Comparison of ENCODE assay signal across 8 cellular contexts in the genomic region with DNA sequence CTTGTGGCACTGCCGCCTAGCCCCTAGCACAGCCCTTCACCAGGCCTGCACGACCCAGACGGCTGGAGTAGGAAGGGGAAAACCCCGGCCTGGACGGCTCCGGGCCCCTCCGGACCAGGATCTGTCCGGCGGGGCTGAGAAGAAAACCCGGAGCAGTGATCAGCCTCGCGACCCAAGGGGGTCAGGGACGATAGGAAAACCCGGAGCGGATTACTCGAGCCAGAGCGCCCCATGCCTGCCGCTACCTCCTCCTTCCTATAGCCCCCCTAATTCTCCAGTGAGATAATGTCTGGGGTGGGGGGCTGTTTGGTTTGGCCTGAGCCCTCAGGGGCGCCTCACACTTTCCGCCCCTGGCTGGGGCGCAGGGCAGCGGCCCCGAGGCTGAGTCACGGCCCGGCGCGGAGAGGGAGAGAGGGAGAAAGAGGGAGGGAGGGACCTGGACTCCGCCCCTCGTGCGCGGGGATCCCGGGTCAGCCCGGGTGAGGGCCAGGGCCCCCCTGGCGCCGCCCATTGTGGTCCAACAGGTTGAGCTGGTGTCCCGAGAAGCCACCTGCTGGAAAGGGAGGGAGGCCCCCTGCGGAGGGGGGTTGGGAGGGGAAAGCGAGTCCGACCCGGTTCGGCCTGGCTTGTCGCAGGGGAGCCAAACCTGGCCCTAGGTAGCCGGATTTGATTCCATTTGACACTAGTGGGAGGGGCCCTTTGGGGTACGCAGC. TPM values are rescaled to one million over a fixed set of nuclear protein-coding genes. Genes with fewer than 3 reads are reported as not detected.
A peak's percentile ranks its signal among the peaks of the same experiment; 100 is the strongest.
DNase-seq lines count a peak whose midpoint lies in the region; ATAC-seq, FAIRE-seq and TF ChIP-seq lines count a peak whose summit lies in the region.

No MANE protein-coding gene starts in this region.

- H3K9me3 ChIP-seq in SU-DHL-6 (ENCODE audit: insufficient read depth, low read length), result no peaks in the 10 kb centered on the region
- H3K9me3 ChIP-seq in osteoblast (ENCODE audit: low read depth, low read length), result no peaks in the 10 kb centered on the region
- no peaks in the 10 kb centered on the region for H3K9me3 ChIP-seq in thoracic aorta

- peak overlapping the region; percentile 38 for H3K9ac ChIP-seq in SU-DHL-6 (ENCODE audit: low read length)

- H3K4me1 Mint-ChIP-seq in activated naive CD8-positive, alpha-beta T cell treated with anti-CD3 and anti-CD28 coated beads for 36 hours, result peaks cover 46% of the 10 kb centered on the region
- peaks cover 7% of the 10 kb centered on the region for H3K4me1 Mint-ChIP-seq in glutamatergic neuron (ENCODE audit: low read depth, unreplicated experiment)

- H3K36me3 Mint-ChIP-seq in activated naive CD8-positive, alpha-beta T cell treated with anti-CD3 and anti-CD28 coated beads for 36 hours, result peaks cover 3% of the 10 kb centered on the region
- H3K36me3 Mint-ChIP-seq in glutamatergic neuron (ENCODE audit: unreplicated experiment), result no peaks in the 10 kb centered on the region

- peak; percentile 64 for ATAC-seq in thoracic aorta (ENCODE audit: insufficient number of reproducible peaks, low FRiP score, low read depth)

- DNase-seq in HEK293T (ENCODE audit: extremely low spot score) (peak; percentile 85), NCI-H1105 (lab: John Stamatoyannopoulos, UW) (peak; percentile 79), glutamatergic neuron (peak; percentile 84), osteoblast (ENCODE audit: insufficient read length, low spot score, missing footprints) (peak; percentile 99), thoracic aorta (ENCODE audit: low spot score) (peak; percentile 51)
- DNase-seq in activated naive CD8-positive, alpha-beta T cell treated with anti-CD3 and anti-CD28 coated beads for 36 hours, result peak; percentile 91

- peak; percentile 41 for FAIRE-seq in G401.6 (lab: Jason Lieb, UNC)

- peak overlapping the region; percentile 69 for H3K4me2 ChIP-seq in SU-DHL-6 (ENCODE audit: low read depth, low read length, poor library complexity, severe bottlenecking)
- peak overlapping the region; percentile 87 for H3K4me2 ChIP-seq in osteoblast (ENCODE audit: insufficient read depth, low read length)

- peak overlapping the region; percentile 74 for H3K4me3 Mint-ChIP-seq in activated naive CD8-positive, alpha-beta T cell treated with anti-CD3 and anti-CD28 coated beads for 36 hours
- peak overlapping the region; percentile 75 for H3K4me3 Mint-ChIP-seq in glutamatergic neuron (ENCODE audit: unreplicated experiment)

- no peaks in the 10 kb centered on the region for H3K9me3 Mint-ChIP-seq in activated naive CD8-positive, alpha-beta T cell treated with anti-CD3 and anti-CD28 coated beads for 36 hours
- peaks cover 5% of the 10 kb centered on the region for H3K9me3 Mint-ChIP-seq in glutamatergic neuron (ENCODE audit: unreplicated experiment)

- POLR2A ChIA-PET in HEK293T (lab: Yijun Ruan, JAX), result interaction anchor here (0.6 to 3.8 kb wide), 14 partner anchors 11 to 64 kb away, joined by 3 to 43 read pairs (median 4); a partner anchor contains a TSS

- H3K9me2 ChIP-seq in SU-DHL-6 (replicated peaks; ENCODE audit: insufficient read depth, low read length), result no peaks in the 10 kb centered on the region

- H4K20me1 ChIP-seq in SU-DHL-6 (ENCODE audit: low read depth, low read length) (no peaks in the 10 kb centered on the region), osteoblast (ENCODE audit: insufficient read depth, low read length) (peaks cover 7% of the 10 kb centered on the region)

- H3K27ac Mint-ChIP-seq in activated naive CD8-positive, alpha-beta T cell treated with anti-CD3 and anti-CD28 coated beads for 36 hours, result peak overlapping the region; percentile 85
- no peak overlapping the region for H3K27ac Mint-ChIP-seq in glutamatergic neuron (ENCODE audit: unreplicated experiment)

- CTCF ChIA-PET in HEK293T (lab: Yijun Ruan, JAX), result interaction anchor here (1.5 to 7.8 kb wide), 4 partner anchors 11 to 50 kb away, joined by 3 to 45 read pairs (median 5); a partner anchor contains a TSS

- H3K4me3 ChIP-seq in SU-DHL-6 (ENCODE audit: insufficient read depth, low read length, poor library complexity, severe bottlenecking) (peak overlapping the region; percentile 50), osteoblast (ENCODE audit: insufficient read depth, low read length) (peak overlapping the region; percentile 90), thoracic aorta (peak overlapping the region; percentile 99)

- no peaks in the 10 kb centered on the region for H3K79me2 ChIP-seq in SU-DHL-6 (ENCODE audit: insufficient read depth, low read length)
- peaks cover 33% of the 10 kb centered on the region for H3K79me2 ChIP-seq in osteoblast (ENCODE audit: insufficient read depth, low read length)

- H3K27me3 Mint-ChIP-seq in activated naive CD8-positive, alpha-beta T cell treated with anti-CD3 and anti-CD28 coated beads for 36 hours, result peaks cover 20% of the 10 kb centered on the region
- peaks cover 9% of the 10 kb centered on the region for H3K27me3 Mint-ChIP-seq in glutamatergic neuron (ENCODE audit: unreplicated experiment)

- H3K4me1 ChIP-seq in osteoblast (ENCODE audit: insufficient read depth, low read length) (peaks cover 34% of the 10 kb centered on the region), thoracic aorta (ENCODE audit: control insufficient read depth in 1 of 2, low read depth in 2 of 2) (peaks cover 31 to 36% of the 10 kb centered on the region in 2 donors)

- no peaks in the 10 kb centered on the region for H3K36me3 ChIP-seq in SU-DHL-6 (ENCODE audit: low read length)
- no peaks in the 10 kb centered on the region for H3K36me3 ChIP-seq in osteoblast (ENCODE audit: insufficient read depth, low read length)
- no peaks in the 10 kb centered on the region for H3K36me3 ChIP-seq in thoracic aorta

- H3F3A ChIP-seq in SU-DHL-6 (ENCODE audit: insufficient read depth), result peaks cover 14% of the 10 kb centered on the region

- H3K27me3 ChIP-seq in SU-DHL-6 (ENCODE audit: low read length) (no peaks in the 10 kb centered on the region), osteoblast (ENCODE audit: insufficient read depth, low read length) (no peaks in the 10 kb centered on the region), thoracic aorta (replicated peaks; ENCODE audit: insufficient read depth) (no peaks in the 10 kb centered on the region)

- H2AFZ ChIP-seq in SU-DHL-6 (ENCODE audit: low read depth, low read length, severe bottlenecking) (peak overlapping the region; percentile 77), osteoblast (ENCODE audit: low read length) (peak overlapping the region; percentile 81)

- no peak for TF ChIP-seq CTCF in SU-DHL-6 (IDR thresholded peaks at IDR 0.05; ENCODE audit: insufficient read depth, low read length, poor library complexity, severe bottlenecking)
- no peak for TF ChIP-seq CTCF in glutamatergic neuron (IDR thresholded peaks at IDR 0.05; ENCODE audit: partially characterized antibody, unreplicated experiment)
- no peak for TF ChIP-seq CTCF in osteoblast (IDR thresholded peaks at IDR 0.05; ENCODE audit: extremely low read depth, low read depth, low read length)
- no peak for TF ChIP-seq CTCF in thoracic aorta (IDR thresholded peaks at IDR 0.05)

- peak overlapping the region; percentile 25; the same call in 1 of the 2 replicates for H3K27ac ChIP-seq in SU-DHL-6 (ENCODE audit: low read depth, low read length)
- H3K27ac ChIP-seq in osteoblast (ENCODE audit: low read depth, low read length), result peak overlapping the region; percentile 65
- peak overlapping the region; percentile 96 to 97 for H3K27ac ChIP-seq in thoracic aorta

TF ChIP-seq in HEK293T, 16 proteins besides CTCF, POLR2A, EP300 and RAD21 (continues in another document):
- TF ChIP-seq HDGF (IDR thresholded peaks at IDR 0.05; ENCODE audit: borderline replicate concordance), result 0 out of 2 replicates have a peak, but pooled peaks have one; percentile 46
- no peak for TF ChIP-seq BHLHE40 (IDR thresholded peaks at IDR 0.05; ENCODE audit: borderline replicate concordance)
- no peak for TF ChIP-seq FOXA1 (IDR thresholded peaks at IDR 0.05)
- TF ChIP-seq ELF4 (IDR thresholded peaks at IDR 0.05), result no peak
- peak; percentile 86; the same call in 1 of the 2 replicates for TF ChIP-seq LEF1 (IDR thresholded peaks at IDR 0.05; ENCODE audit: borderline replicate concordance)
- TF ChIP-seq TARDBP (IDR thresholded peaks at IDR 0.05), result no peak
- no peak for TF ChIP-seq FOXK2 (IDR thresholded peaks at IDR 0.05)
- TF ChIP-seq CTBP1 (IDR thresholded peaks at IDR 0.05; ENCODE audit: borderline replicate concordance), result peak; percentile 62
- peak; percentile 65 for TF ChIP-seq L3MBTL2 (conservative IDR thresholded peaks at IDR 0.05)
- TF ChIP-seq SP1 (IDR thresholded peaks at IDR 0.05), result no peak
- no peak for TF ChIP-seq NFRKB (IDR thresholded peaks at IDR 0.05)
- no peak for TF ChIP-seq ZNF384 (IDR thresholded peaks at IDR 0.05)
- TF ChIP-seq, protein P1, sequence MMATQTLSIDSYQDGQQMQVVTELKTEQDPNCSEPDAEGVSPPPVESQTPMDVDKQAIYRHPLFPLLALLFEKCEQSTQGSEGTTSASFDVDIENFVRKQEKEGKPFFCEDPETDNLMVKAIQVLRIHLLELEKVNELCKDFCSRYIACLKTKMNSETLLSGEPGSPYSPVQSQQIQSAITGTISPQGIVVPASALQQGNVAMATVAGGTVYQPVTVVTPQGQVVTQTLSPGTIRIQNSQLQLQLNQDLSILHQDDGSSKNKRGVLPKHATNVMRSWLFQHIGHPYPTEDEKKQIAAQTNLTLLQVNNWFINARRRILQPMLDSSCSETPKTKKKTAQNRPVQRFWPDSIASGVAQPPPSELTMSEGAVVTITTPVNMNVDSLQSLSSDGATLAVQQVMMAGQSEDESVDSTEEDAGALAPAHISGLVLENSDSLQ (IDR thresholded peaks at IDR 0.05), result peak; percentile 11; the same call in 1 of the 2 replicates

RNA-seq across cellular contexts. Expression of a gene that starts 1.7 kb away (rescaled TPM):
- total RNA-seq in activated naive CD8-positive, alpha-beta T cell treated with anti-CD3 and anti-CD28 coated beads for 36 hours, result 10 to 100 TPM; 14.1 to 14.4 TPM
- total RNA-seq in glutamatergic neuron (ENCODE audit: unreplicated experiment) (8.1 TPM), osteoblast (18.6 and 23.5 TPM in 2 replicates), thoracic aorta (10 to 100 TPM; 35.3 to 66.3 TPM)

RNA-seq across cellular contexts. Expression of a gene that starts 7.5 kb away (rescaled TPM):
- under 1 TPM in 1 of 2 experiments, not detected in 1; 0.66 TPM for total RNA-seq in activated naive CD8-positive, alpha-beta T cell treated with anti-CD3 and anti-CD28 coated beads for 36 hours
- total RNA-seq in glutamatergic neuron (ENCODE audit: unreplicated experiment) (1.3 TPM), osteoblast (0.88 TPM in 1 of 2 replicates, not detected in the other), thoracic aorta (not detected)

RNA-seq across cellular contexts. Expression of a gene that starts 17.7 kb away (rescaled TPM):
- 10 to 100 TPM; 54.2 to 56.1 TPM for total RNA-seq in activated naive CD8-positive, alpha-beta T cell treated with anti-CD3 and anti-CD28 coated beads for 36 hours
- total RNA-seq in glutamatergic neuron (ENCODE audit: unreplicated experiment) (68.8 TPM), osteoblast (17.1 and 20.6 TPM in 2 replicates), thoracic aorta (10 to 100 TPM; 23.8 to 27.2 TPM)

RNA-seq across cellular contexts. Expression of a gene that starts 26.4 kb away (rescaled TPM):
- 100 to 1,000 TPM; 156 TPM for total RNA-seq in activated naive CD8-positive, alpha-beta T cell treated with anti-CD3 and anti-CD28 coated beads for 36 hours
- total RNA-seq in glutamatergic neuron (ENCODE audit: unreplicated experiment) (22.8 TPM), osteoblast (23.2 and 23.3 TPM in 2 replicates), thoracic aorta (10 to 100 TPM; 13.5 to 23.7 TPM)

RNA-seq across cellular contexts. Expression of a gene that starts 30.3 kb away (rescaled TPM):
- 10 to 100 TPM; 34.7 to 38.4 TPM for total RNA-seq in activated naive CD8-positive, alpha-beta T cell treated with anti-CD3 and anti-CD28 coated beads for 36 hours
- total RNA-seq in glutamatergic neuron (ENCODE audit: unreplicated experiment) (155 TPM), osteoblast (230 and 239 TPM in 2 replicates), thoracic aorta (100 to 1,000 TPM; 129 to 174 TPM)

Comparison
In these comparisons a context has a peak if more than half of its experiments do, and no peak if none do; other contexts are left out.
1. Peak in every context shown above with its lines: DNase-seq, ATAC-seq, H3K4me3 ChIP-seq and H3K27ac ChIP-seq.
2. H3K27ac ChIP-seq: peak in every context shown above with its lines; median percentile 96 in thoracic aorta; 65 in osteoblast; 25 in SU-DHL-6.